Comparison of ENCODE assay signal across 12 cellular contexts in genomic region chr3:197353867-197354180, GRCh38. TPM values are rescaled to one million over a fixed set of nuclear protein-coding genes. Genes with fewer than 3 reads are reported as not detected.
DNase-seq lines count a peak whose midpoint lies in the region; TF ChIP-seq lines count a peak whose summit lies in the region.
"Had no signal": no experiment of that assay in that cellular context is flagged by ENCODE, and none has a peak within 500 bp of the region (broad histone marks: within the 10 kb centered on the region; RNA-seq: fewer than 3 reads in every experiment).

No MANE protein-coding gene starts in this region.

- intact Hi-C loops in thyroid gland (cut with DNase I) (no loop called here), breast epithelium (cut with DNase I; ENCODE audit: low total_unique reads) (no loop called here)

- TF ChIP-seq POLR2A in thyroid gland (IDR thresholded peaks at IDR 0.05) (no peak), breast epithelium (IDR thresholded peaks at IDR 0.05) (no peak)

- DNase-seq in M059J (ENCODE audit: low read depth) (peak; percentile 71), astrocyte of the hippocampus (ENCODE audit: low read depth, low spot score) (peak; percentile 86), mesothelial cell of epicardium (ENCODE audit: low spot score in 2 of 2, unreplicated experiment in 2 of 2) (no peak), thyroid gland (no peak), breast epithelium (ENCODE audit: low spot score in 2 of 2) (no peak), GM10248 (ENCODE audit: extremely low spot score) (no peak), COLO668 (lab: John Stamatoyannopoulos, UW; ENCODE audit: unreplicated experiment) (no peak)
- DNase-seq: activated naive CD8-positive, alpha-beta T cell treated with anti-CD3 and anti-CD28 coated beads for 36 hours; NCI-H446 treated with DMSO at 0.1 percent for 48 hours; stimulated activated CD4-positive, alpha-beta T cell treated with anti-CD3 and anti-CD28 coated beads, Interleukin-4, amount 100 ng/mL, for 1 hour; stimulated activated naive CD8-positive, alpha-beta T cell treated with anti-CD3 and anti-CD28 coated beads, Interleukin-15, Interleukin-2, amounts not matched to agents 100 U/mL and 50 U/mL, for 24 hours had no signal

- peaks cover 2% of the 10 kb centered on the region for H3K36me3 Mint-ChIP-seq in mesothelial cell of epicardium
- H3K36me3 Mint-ChIP-seq: activated naive CD8-positive, alpha-beta T cell treated with anti-CD3 and anti-CD28 coated beads for 36 hours had no signal

- H3K4me3 Mint-ChIP-seq in mesothelial cell of epicardium = no peak overlapping the region
- H3K4me3 Mint-ChIP-seq: activated naive CD8-positive, alpha-beta T cell treated with anti-CD3 and anti-CD28 coated beads for 36 hours had no signal

- H3K9me3 ChIP-seq in thyroid gland (no peaks in the 10 kb centered on the region), breast epithelium (no peaks in the 10 kb centered on the region)

- H3K27ac ChIP-seq in thyroid gland (peak overlapping the region; percentile 77 to 80 (median 78)), breast epithelium (peak overlapping the region in 1 of 2 donors; percentile 71)
- H3K27ac ChIP-seq: coronary artery had no signal

- CTCF ChIA-PET in GM10248 (lab: Yijun Ruan, JAX) = interaction anchor here (1.1 kb wide), 1 partner anchor 16 kb away, joined by 3 read pairs; no protein-coding TSS in a partner anchor

- H3K36me3 ChIP-seq in thyroid gland = no peaks in the 10 kb centered on the region
- no peaks in the 10 kb centered on the region for H3K36me3 ChIP-seq in breast epithelium

- peak overlapping the region; percentile 45 for H3K27ac Mint-ChIP-seq in mesothelial cell of epicardium
- H3K27ac Mint-ChIP-seq: activated naive CD8-positive, alpha-beta T cell treated with anti-CD3 and anti-CD28 coated beads for 36 hours had no signal

- TF ChIP-seq CTCF in mesothelial cell of epicardium (IDR thresholded peaks at IDR 0.05; ENCODE audit: unreplicated experiment) (no peak), thyroid gland (IDR thresholded peaks at IDR 0.05) (no peak), breast epithelium (IDR thresholded peaks at IDR 0.05) (no peak), GM10248 (IDR thresholded peaks at IDR 0.05; ENCODE audit: control extremely low read depth, extremely low read depth, low read depth, missing control alignments) (no peak)

- no peak overlapping the region for H3K4me3 ChIP-seq in thyroid gland (replicated peaks in 1 of 3)
- no peak overlapping the region for H3K4me3 ChIP-seq in breast epithelium

- POLR2A ChIA-PET in GM10248 (lab: Yijun Ruan, JAX) = no interaction called here

- WGBS in thyroid gland, 2 donors = 72 to 78% methylated on average over 3 of the region's 3 CpGs

- H3K4me1 Mint-ChIP-seq in mesothelial cell of epicardium = peaks cover 32% of the 10 kb centered on the region
- H3K4me1 Mint-ChIP-seq: activated naive CD8-positive, alpha-beta T cell treated with anti-CD3 and anti-CD28 coated beads for 36 hours had no signal

- peaks cover 19 to 38% of the 10 kb centered on the region in 2 donors for H3K4me1 ChIP-seq in thyroid gland
- H3K4me1 ChIP-seq in breast epithelium = no peaks in the 10 kb centered on the region

- H3K27me3 Mint-ChIP-seq in mesothelial cell of epicardium (ENCODE audit: low read depth) = no peaks in the 10 kb centered on the region

- no peaks in the 10 kb centered on the region for H3K27me3 ChIP-seq in thyroid gland
- no peaks in the 10 kb centered on the region for H3K27me3 ChIP-seq in breast epithelium

- peaks cover 10% of the 10 kb centered on the region for H3K9me3 Mint-ChIP-seq in mesothelial cell of epicardium

RNA-seq across cellular contexts. Expression of gene DLG1, which starts 55.4 kb away (rescaled TPM):
- total RNA-seq in M059J (2014; rRNA removed; shearing (Covaris generic)) = 99.0 and 103 TPM in 2 replicates
- total RNA-seq in mesothelial cell of epicardium (106 to 114 TPM (median 107 TPM) in 3 replicates), thyroid gland (100 to 1,000 TPM; 111 to 233 (median 174) TPM), breast epithelium (100 to 1,000 TPM in 1 of 3 donors, 10 to 100 TPM in 2; 76.0 to 100 (median 76.7) TPM)

Comparison
In these comparisons a context has a peak if more than half of its experiments do, and no peak if none do; other contexts are left out.
1. DNase-seq: peak in M059J (single experiment) and astrocyte of the hippocampus (single experiment); none in mesothelial cell of epicardium (0 of 2), thyroid gland (0 of 2), breast epithelium (0 of 2), GM10248 (single experiment) and COLO668 (single experiment).